In the genomic region with DNA sequence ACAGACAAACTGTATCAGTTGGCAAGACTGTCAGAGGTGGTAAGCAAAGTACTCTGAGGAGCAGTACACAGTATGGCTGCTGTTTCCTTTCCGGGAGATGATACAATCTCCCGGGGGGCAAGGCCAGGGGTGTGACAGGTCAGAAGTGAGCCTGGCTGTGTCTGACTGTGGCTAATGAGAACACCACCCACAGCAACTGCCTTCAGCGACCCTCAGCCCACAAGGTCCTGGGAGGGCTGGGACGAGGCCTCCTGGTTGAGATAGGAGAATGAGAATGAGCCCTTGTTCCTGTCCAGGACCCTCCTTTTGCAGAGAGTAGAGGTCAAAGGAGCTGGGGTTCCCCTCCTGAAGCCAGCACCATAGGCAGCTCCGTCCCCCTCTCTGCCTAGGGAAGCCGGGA, we compare ENCODE assay signal across 19 cellular contexts.
"Had no signal": no experiment of that assay in that cellular context is flagged by ENCODE, and none has a peak within 500 bp of the region (broad histone marks: within the 10 kb centered on the region; RNA-seq: fewer than 3 reads in every experiment).

No MANE protein-coding gene starts in this region.

- H3K4me1 ChIP-seq: SJSA1 had no signal

- H3K4me3 ChIP-seq: MG63, SJSA1, SK-N-MC had no signal

- DNase-seq: KBM-7, MG63, NCI-H1092 treated with DMSO at 0.1 percent for 48 hours, NCI-H1436, NCI-H187, NCI-H2029, NCI-H2081 treated with DMSO at 0.1 percent for 48 hours, NCI-H2171, NCI-H226, NCI-H446, NCI-H510A, NCI-H524 treated with DMSO at 0.1 percent for 48 hours, NCI-H69, NCI-H774, Right ventricle myocardium superior, RPMI8226, SIG-M5 had no signal

- H3K27me3 ChIP-seq: MG63, SJSA1 had no signal

- H3K27ac ChIP-seq: SJSA1, SK-N-MC had no signal

- H3K9me3 ChIP-seq: MG63, SJSA1 had no signal

- H3K36me3 ChIP-seq: MG63, SJSA1 had no signal
